In genomic region chr3:58026598-58026997, GRCh38 we compare ENCODE assay signal across 12 cellular contexts. TPM values are rescaled to one million over a fixed set of nuclear protein-coding genes. Genes with fewer than 3 reads are reported as not detected.
DNase-seq lines count a peak whose midpoint lies in the region; ATAC-seq and TF ChIP-seq lines count a peak whose summit lies in the region.
"Had no signal": no experiment of that assay in that cellular context is flagged by ENCODE, and none has a peak within 500 bp of the region (broad histone marks: within the 10 kb centered on the region; RNA-seq: fewer than 3 reads in every experiment).

No MANE protein-coding gene starts in this region.

- H3K27me3 Mint-ChIP-seq in glutamatergic neuron (ENCODE audit: unreplicated experiment) (peaks cover 10% of the 10 kb centered on the region), natural killer cell (ENCODE audit: low read depth in 2 of 2) (peaks cover 0 to 2% of the 10 kb centered on the region in 2 donors)

- H3K27ac Mint-ChIP-seq in glutamatergic neuron (ENCODE audit: unreplicated experiment) (peak overlapping the region; percentile 90), natural killer cell (no peak overlapping the region)

- peak overlapping the region; percentile 63 for H3K27ac ChIP-seq in smooth muscle cell (ENCODE audit: low read depth)
- H3K27ac ChIP-seq: parathyroid adenoma, testis had no signal

- 86% methylated on average over 7 of the region's 7 CpGs for WGBS in smooth muscle cell (ENCODE audit: low lambda C conversion rate)

- DNase-seq in NCI-H1417 (lab: John Stamatoyannopoulos, UW) (peak in 2 of 3 experiments; percentile 16 to 41), NCI-H1417 treated with DMSO at 0.1 percent for 48 hours (lab: John Stamatoyannopoulos, UW) (no peak), glutamatergic neuron (no peak), smooth muscle cell (lab: John Stamatoyannopoulos, UW; ENCODE audit: unreplicated experiment) (no peak), natural killer cell (no peak), cortex of kidney (lab: John Stamatoyannopoulos, UW) (no peak)
- DNase-seq: amniotic stem cell, islet precursor cell, testis had no signal

- peak; percentile 23 for ATAC-seq in SK-N-SH treated with all-trans-retinoic acid at 6 μM for 48 hours
- no peak for ATAC-seq in HG03354 (IDR thresholded peaks at IDR 0.05; ENCODE audit: poor library complexity, severe bottlenecking, unreplicated experiment)
- ATAC-seq in natural killer cell = no peak

- H3K9me3 Mint-ChIP-seq in glutamatergic neuron (ENCODE audit: unreplicated experiment) (no peaks in the 10 kb centered on the region), natural killer cell (no peaks in the 10 kb centered on the region)

- H2AFZ ChIP-seq in smooth muscle cell (ENCODE audit: low read depth) = no peak overlapping the region
- H2AFZ ChIP-seq: parathyroid adenoma had no signal

- peaks cover 98% of the 10 kb centered on the region for H3K79me2 ChIP-seq in smooth muscle cell (ENCODE audit: low read depth)

- H4K20me1 ChIP-seq in smooth muscle cell (ENCODE audit: low read depth) = peaks cover 87% of the 10 kb centered on the region

- TF ChIP-seq CTCF in glutamatergic neuron (IDR thresholded peaks at IDR 0.05; ENCODE audit: partially characterized antibody, unreplicated experiment) (no peak), smooth muscle cell (IDR thresholded peaks at IDR 0.05; ENCODE audit: borderline replicate concordance, insufficient read depth, poor library complexity, severe bottlenecking) (no peak), natural killer cell (IDR thresholded peaks at IDR 0.05) (no peak)

- no peak overlapping the region for H3K4me2 ChIP-seq in smooth muscle cell

- H3K9ac ChIP-seq in smooth muscle cell (ENCODE audit: low read depth) = no peak overlapping the region
- H3K9ac ChIP-seq: parathyroid adenoma had no signal

- H3K36me3 Mint-ChIP-seq in glutamatergic neuron (ENCODE audit: unreplicated experiment) (no peaks in the 10 kb centered on the region), natural killer cell (no peaks in the 10 kb centered on the region)

- H3K4me3 ChIP-seq in smooth muscle cell = no peak overlapping the region
- H3K4me3 ChIP-seq: testis had no signal

- no peaks in the 10 kb centered on the region for H3K36me3 ChIP-seq in smooth muscle cell (ENCODE audit: low read depth)

- H3K4me1 Mint-ChIP-seq in glutamatergic neuron (ENCODE audit: low read depth, unreplicated experiment) (peaks cover 19% of the 10 kb centered on the region), natural killer cell (peaks cover 6 to 11% of the 10 kb centered on the region in 2 donors)

- peaks cover 5% of the 10 kb centered on the region for H3K4me1 ChIP-seq in smooth muscle cell (ENCODE audit: low read depth)

- no peaks in the 10 kb centered on the region for H3K27me3 ChIP-seq in smooth muscle cell (ENCODE audit: low read depth)
- H3K27me3 ChIP-seq: testis had no signal

- no peaks in the 10 kb centered on the region for H3K9me3 ChIP-seq in smooth muscle cell (replicated peaks; ENCODE audit: low read depth)
- H3K9me3 ChIP-seq: testis had no signal

- peaks cover 12% of the 10 kb centered on the region for H3F3A ChIP-seq in smooth muscle cell (ENCODE audit: low read depth)

- H3K4me3 Mint-ChIP-seq in glutamatergic neuron (ENCODE audit: unreplicated experiment) (peak overlapping the region; percentile 41), natural killer cell (no peak overlapping the region)

- intact Hi-C loops in natural killer cell (cut with micrococcal nuclease) = no loop called here

TF ChIP-seq in SK-N-SH treated with all-trans-retinoic acid at 6 μM for 48 hours, 23 proteins besides CTCF, POLR2A, EP300 and RAD21:
- no peak for TF ChIP-seq ISL1 (CRISPR knock-in tag; IDR thresholded peaks at IDR 0.05)
- TF ChIP-seq BACH2 (CRISPR knock-in tag; IDR thresholded peaks at IDR 0.05; ENCODE audit: borderline replicate concordance) = no peak
- no peak for TF ChIP-seq ZFP30 (CRISPR knock-in tag; IDR thresholded peaks at IDR 0.05)
- TF ChIP-seq SNAI2 (CRISPR knock-in tag; IDR thresholded peaks at IDR 0.05) = no peak
- TF ChIP-seq ARNTL (CRISPR knock-in tag; IDR thresholded peaks at IDR 0.05; ENCODE audit: borderline replicate concordance, low read depth) = no peak
- no peak for TF ChIP-seq ZNF70 (CRISPR knock-in tag; IDR thresholded peaks at IDR 0.05)

RNA-seq across cellular contexts. Expression of gene FLNB, which starts 18.4 kb away (rescaled TPM):
- 75.4 TPM for total RNA-seq in glutamatergic neuron (ENCODE audit: unreplicated experiment)
- total RNA-seq in smooth muscle cell = 106 and 145 TPM in 2 replicates
- polyA plus RNA-seq in smooth muscle cell = 52.7 and 85.9 TPM in 2 replicates
- 10 to 100 TPM; 24.6 to 30.8 (median 26.6) TPM for total RNA-seq in natural killer cell

Comparison
In these comparisons a context has a peak if more than half of its experiments do, and no peak if none do; other contexts are left out.
1. DNase-seq: peak in NCI-H1417 (2 of 3); none in NCI-H1417 treated with DMSO at 0.1 percent for 48 hours (single experiment), glutamatergic neuron (single experiment), smooth muscle cell (single experiment), natural killer cell (single experiment) and cortex of kidney (single experiment).